8 cellular contexts compared by ENCODE assay signal in the genomic region with DNA sequence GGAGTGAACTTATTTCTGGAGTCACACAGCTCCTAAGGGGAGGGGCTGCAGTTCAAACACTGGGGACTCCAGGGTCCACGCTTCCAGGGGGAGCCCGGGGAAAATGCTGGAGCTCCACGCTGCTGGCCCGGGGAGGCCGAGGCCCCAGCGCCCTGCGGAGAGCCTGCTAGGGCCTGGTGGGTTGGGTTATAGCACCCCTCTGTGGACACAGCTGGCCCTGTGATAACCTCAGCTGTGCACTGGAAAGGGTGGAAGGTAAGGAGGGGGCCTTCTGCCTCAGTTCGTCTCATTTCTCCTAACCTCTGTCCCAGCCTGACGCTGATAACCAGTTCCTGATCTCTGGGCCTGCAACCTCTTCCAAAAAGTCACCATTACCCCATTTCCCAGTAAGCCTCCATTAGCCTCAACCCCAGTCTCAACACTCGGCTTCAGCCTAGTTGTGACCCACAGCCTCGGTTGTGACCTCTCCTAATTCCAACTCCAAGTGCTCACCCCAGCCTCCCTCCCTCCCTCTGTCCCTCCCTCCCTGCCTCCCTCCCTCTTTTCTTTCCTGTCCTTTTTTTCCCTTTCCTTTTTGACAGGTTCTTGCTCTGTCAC. TPM values are rescaled to one million over a fixed set of nuclear protein-coding genes. Genes with fewer than 3 reads are reported as not detected.
DNase-seq lines count a peak whose midpoint lies in the region; ATAC-seq and TF ChIP-seq lines count a peak whose summit lies in the region.

No MANE protein-coding gene starts in this region.

- no peaks in the 10 kb centered on the region for H3K9me3 Mint-ChIP-seq in CD4-positive, alpha-beta T cell
- H3K9me3 Mint-ChIP-seq in stimulated activated naive B cell treated with anti-CD40 and anti-IgM and Interleukin-4, amounts not matched to agents 10 μg/mL and 1 μg/mL and 100 μg/mL, for 72 hours = no peaks in the 10 kb centered on the region

- H3K27me3 ChIP-seq in CD4-positive, alpha-beta T cell (ENCODE audit: control insufficient read depth, insufficient read depth, low read length) = no peaks in the 10 kb centered on the region

- TF ChIP-seq CTCF in CD4-positive, alpha-beta T cell (IDR thresholded peaks at IDR 0.05) = peak; percentile 57
- TF ChIP-seq CTCF in HEK293 (tag by site-specific recombination; IDR thresholded peaks at IDR 0.05) = peak; percentile 90

- ATAC-seq in CD4-positive, alpha-beta T cell (ENCODE audit: poor library complexity) = peak; percentile 64
- ATAC-seq in T-helper 17 cell (peak; percentile 53), left lobe of liver (peak; percentile 90), GM18861 (IDR thresholded peaks at IDR 0.05; ENCODE audit: unreplicated experiment) (no peak), HG03457 (IDR thresholded peaks at IDR 0.05; ENCODE audit: unreplicated experiment) (no peak)
- peak; percentile 80 to 83 for ATAC-seq in stimulated activated naive B cell treated with anti-CD40 and anti-IgM and Interleukin-4, amounts not matched to agents 10 μg/mL and 1 μg/mL and 100 μg/mL, for 72 hours (replicated peaks)

- peak in 7 of 10 experiments; percentile 24 to 56 (median 45) for DNase-seq in CD4-positive, alpha-beta T cell
- peak in 1 of 3 donors; percentile 24 for DNase-seq in T-helper 17 cell
- peak; percentile 46 for DNase-seq in cerebellum (ENCODE audit: low spot score)
- peak; percentile 56 for DNase-seq in left lobe of liver (ENCODE audit: low spot score)
- no peak for DNase-seq in stimulated activated naive B cell treated with anti-CD40 and anti-IgM and Interleukin-4, amounts not matched to agents 10 μg/mL and 1 μg/mL and 100 μg/mL, for 72 hours

- H3K4me1 ChIP-seq in HEK293 (ENCODE audit: control insufficient read depth, insufficient read depth, low read length) = no peaks in the 10 kb centered on the region

- no peak overlapping the region for H3K4me3 Mint-ChIP-seq in CD4-positive, alpha-beta T cell
- no peak overlapping the region for H3K4me3 Mint-ChIP-seq in T-helper 17 cell
- no peak overlapping the region for H3K4me3 Mint-ChIP-seq in stimulated activated naive B cell treated with anti-CD40 and anti-IgM and Interleukin-4, amounts not matched to agents 10 μg/mL and 1 μg/mL and 100 μg/mL, for 72 hours

- POLR2A ChIA-PET in CD4-positive, alpha-beta T cell (lab: Charles Lee) = interaction anchor here (1.0 to 1.2 kb wide), 4 partner anchors 54 to 260 kb away, joined by 4 to 5 read pairs (median 5); a partner anchor contains a TSS
- POLR2A ChIA-PET in HEK293 (lab: Yijun Ruan, JAX) = interaction anchor here (0.6 to 0.7 kb wide), 2 partner anchors 410 to 432 kb away, joined by 3 to 6 read pairs; no protein-coding TSS in a partner anchor

- no peaks in the 10 kb centered on the region for H3K9me3 ChIP-seq in CD4-positive, alpha-beta T cell (ENCODE audit: control insufficient read depth, low read length)
- H3K9me3 ChIP-seq in HEK293 (ENCODE audit: control insufficient read depth, insufficient read depth, low read depth, low read length) (no peaks in the 10 kb centered on the region), T-helper 17 cell (ENCODE audit: control insufficient read depth, low read length, poor library complexity, severe bottlenecking) (no peaks in the 10 kb centered on the region)

- H3K36me3 ChIP-seq in HEK293 (ENCODE audit: control insufficient read depth in 2 of 2, insufficient read depth in 1 of 2, low read length in 2 of 2) = no peaks in the 10 kb centered on the region

- no peak overlapping the region for H3K27ac ChIP-seq in CD4-positive, alpha-beta T cell (ENCODE audit: low read depth, low read length)
- no peak overlapping the region for H3K27ac ChIP-seq in HEK293 (ENCODE audit: extremely low read depth, low read depth, low read length)

- intact Hi-C loops in CD4-positive, alpha-beta T cell (cut with DNase I, micrococcal nuclease) = loop anchor here (1.0 to 10.0 kb wide), 8 partner anchors 68 to 746 kb away; a partner anchor contains a TSS

- peaks cover 25% of the 10 kb centered on the region for H3K4me1 Mint-ChIP-seq in CD4-positive, alpha-beta T cell (ENCODE audit: low read depth)
- peaks cover 27% of the 10 kb centered on the region for H3K4me1 Mint-ChIP-seq in T-helper 17 cell
- peaks cover 4 to 22% of the 10 kb centered on the region in 2 donors for H3K4me1 Mint-ChIP-seq in stimulated activated naive B cell treated with anti-CD40 and anti-IgM and Interleukin-4, amounts not matched to agents 10 μg/mL and 1 μg/mL and 100 μg/mL, for 72 hours

- H3K27ac Mint-ChIP-seq in CD4-positive, alpha-beta T cell = no peak overlapping the region
- peak overlapping the region; percentile 54 for H3K27ac Mint-ChIP-seq in T-helper 17 cell
- no peak overlapping the region for H3K27ac Mint-ChIP-seq in stimulated activated naive B cell treated with anti-CD40 and anti-IgM and Interleukin-4, amounts not matched to agents 10 μg/mL and 1 μg/mL and 100 μg/mL, for 72 hours

- peaks cover 4% of the 10 kb centered on the region for H3K27me3 Mint-ChIP-seq in CD4-positive, alpha-beta T cell
- no peaks in the 10 kb centered on the region for H3K27me3 Mint-ChIP-seq in T-helper 17 cell
- peaks cover 34 to 54% of the 10 kb centered on the region in 2 donors for H3K27me3 Mint-ChIP-seq in stimulated activated naive B cell treated with anti-CD40 and anti-IgM and Interleukin-4, amounts not matched to agents 10 μg/mL and 1 μg/mL and 100 μg/mL, for 72 hours

- CTCF ChIA-PET in CD4-positive, alpha-beta T cell (lab: Charles Lee) = interaction anchor here (0.6 to 2.0 kb wide), 13 partner anchors 10 to 308 kb away, joined by 3 to 10 read pairs (median 4); a partner anchor contains a TSS
- CTCF ChIA-PET in HEK293 (lab: Yijun Ruan, JAX) = interaction anchor here (0.6 to 2.6 kb wide), 36 partner anchors 9 to 701 kb away, joined by 3 to 17 read pairs (median 3); no protein-coding TSS in a partner anchor

- no peak overlapping the region for H3K4me3 ChIP-seq in HEK293 (ENCODE audit: low read depth, low read length)

- no peaks in the 10 kb centered on the region for H3K36me3 Mint-ChIP-seq in CD4-positive, alpha-beta T cell (ENCODE audit: low read depth)
- H3K36me3 Mint-ChIP-seq in T-helper 17 cell (ENCODE audit: low read depth) = peaks cover 2% of the 10 kb centered on the region
- H3K36me3 Mint-ChIP-seq in stimulated activated naive B cell treated with anti-CD40 and anti-IgM and Interleukin-4, amounts not matched to agents 10 μg/mL and 1 μg/mL and 100 μg/mL, for 72 hours = no peaks in the 10 kb centered on the region

TF ChIP-seq in HEK293, 187 proteins besides CTCF, POLR2A, EP300 and RAD21 (continues in another document):
- TF ChIP-seq, protein P1, sequence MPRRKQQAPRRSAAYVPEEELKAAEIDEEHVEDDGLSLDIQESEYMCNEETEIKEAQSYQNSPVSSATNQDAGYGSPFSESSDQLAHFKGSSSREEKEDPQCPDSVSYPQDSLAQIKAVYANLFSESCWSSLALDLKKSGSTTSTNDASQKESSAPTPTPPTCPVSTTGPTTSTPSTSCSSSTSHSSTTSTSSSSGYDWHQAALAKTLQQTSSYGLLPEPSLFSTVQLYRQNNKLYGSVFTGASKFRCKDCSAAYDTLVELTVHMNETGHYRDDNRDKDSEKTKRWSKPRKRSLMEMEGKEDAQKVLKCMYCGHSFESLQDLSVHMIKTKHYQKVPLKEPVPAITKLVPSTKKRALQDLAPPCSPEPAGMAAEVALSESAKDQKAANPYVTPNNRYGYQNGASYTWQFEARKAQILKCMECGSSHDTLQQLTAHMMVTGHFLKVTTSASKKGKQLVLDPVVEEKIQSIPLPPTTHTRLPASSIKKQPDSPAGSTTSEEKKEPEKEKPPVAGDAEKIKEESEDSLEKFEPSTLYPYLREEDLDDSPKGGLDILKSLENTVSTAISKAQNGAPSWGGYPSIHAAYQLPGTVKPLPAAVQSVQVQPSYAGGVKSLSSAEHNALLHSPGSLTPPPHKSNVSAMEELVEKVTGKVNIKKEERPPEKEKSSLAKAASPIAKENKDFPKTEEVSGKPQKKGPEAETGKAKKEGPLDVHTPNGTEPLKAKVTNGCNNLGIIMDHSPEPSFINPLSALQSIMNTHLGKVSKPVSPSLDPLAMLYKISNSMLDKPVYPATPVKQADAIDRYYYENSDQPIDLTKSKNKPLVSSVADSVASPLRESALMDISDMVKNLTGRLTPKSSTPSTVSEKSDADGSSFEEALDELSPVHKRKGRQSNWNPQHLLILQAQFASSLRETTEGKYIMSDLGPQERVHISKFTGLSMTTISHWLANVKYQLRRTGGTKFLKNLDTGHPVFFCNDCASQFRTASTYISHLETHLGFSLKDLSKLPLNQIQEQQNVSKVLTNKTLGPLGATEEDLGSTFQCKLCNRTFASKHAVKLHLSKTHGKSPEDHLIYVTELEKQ (tag by site-specific recombination; IDR thresholded peaks at IDR 0.05; ENCODE audit: borderline replicate concordance) = no peak
- TF ChIP-seq OSR2 (tag by site-specific recombination; IDR thresholded peaks at IDR 0.05) (no peak), MZF1 (tag by site-specific recombination; IDR thresholded peaks at IDR 0.05; ENCODE audit: borderline replicate concordance) (no peak), ZNF266 (tag by site-specific recombination; IDR thresholded peaks at IDR 0.05; ENCODE audit: low read depth) (no peak), ZSCAN23 (tag by site-specific recombination; IDR thresholded peaks at IDR 0.05) (no peak), IKZF3 (tag by site-specific recombination; IDR thresholded peaks at IDR 0.05) (0 out of 2 replicates have a peak, but pooled peaks have one; percentile 51), ZNF501 (tag by site-specific recombination; IDR thresholded peaks at IDR 0.05) (no peak)
- TF ChIP-seq, protein P2, sequence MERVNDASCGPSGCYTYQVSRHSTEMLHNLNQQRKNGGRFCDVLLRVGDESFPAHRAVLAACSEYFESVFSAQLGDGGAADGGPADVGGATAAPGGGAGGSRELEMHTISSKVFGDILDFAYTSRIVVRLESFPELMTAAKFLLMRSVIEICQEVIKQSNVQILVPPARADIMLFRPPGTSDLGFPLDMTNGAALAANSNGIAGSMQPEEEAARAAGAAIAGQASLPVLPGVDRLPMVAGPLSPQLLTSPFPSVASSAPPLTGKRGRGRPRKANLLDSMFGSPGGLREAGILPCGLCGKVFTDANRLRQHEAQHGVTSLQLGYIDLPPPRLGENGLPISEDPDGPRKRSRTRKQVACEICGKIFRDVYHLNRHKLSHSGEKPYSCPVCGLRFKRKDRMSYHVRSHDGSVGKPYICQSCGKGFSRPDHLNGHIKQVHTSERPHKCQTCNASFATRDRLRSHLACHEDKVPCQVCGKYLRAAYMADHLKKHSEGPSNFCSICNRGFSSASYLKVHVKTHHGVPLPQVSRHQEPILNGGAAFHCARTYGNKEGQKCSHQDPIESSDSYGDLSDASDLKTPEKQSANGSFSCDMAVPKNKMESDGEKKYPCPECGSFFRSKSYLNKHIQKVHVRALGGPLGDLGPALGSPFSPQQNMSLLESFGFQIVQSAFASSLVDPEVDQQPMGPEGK (tag by site-specific recombination; IDR thresholded peaks at IDR 0.05) = peak; percentile 48; the same call in 1 of the 2 replicates

RNA-seq across cellular contexts. Expression of a gene that starts 7.1 kb away (rescaled TPM):
- total RNA-seq in CD4-positive, alpha-beta T cell = 10 to 100 TPM; 26.4 to 29.7 TPM
- total RNA-seq in T-helper 17 cell (10 to 100 TPM; 32.0 to 32.3 TPM), cerebellum (12.5 TPM), left lobe of liver (2.5 TPM)

RNA-seq across cellular contexts. Expression of a gene that starts 13.4 kb away (rescaled TPM):
- total RNA-seq in CD4-positive, alpha-beta T cell = 1 to 10 TPM; 2.1 to 2.2 TPM
- under 1 TPM; 0.16 to 0.17 TPM for total RNA-seq in T-helper 17 cell
- 0.09 TPM for total RNA-seq in cerebellum
- not detected for total RNA-seq in left lobe of liver

Comparison
In these comparisons a context has a peak if more than half of its experiments do, and no peak if none do; other contexts are left out.
1. ATAC-seq: peak in CD4-positive, alpha-beta T cell (single experiment), T-helper 17 cell (single experiment), left lobe of liver (single experiment) and stimulated activated naive B cell treated with anti-CD40 and anti-IgM and Interleukin-4, amounts not matched to agents 10 μg/mL and 1 μg/mL and 100 μg/mL, for 72 hours (2 of 2); none in GM18861 (single experiment) and HG03457 (single experiment).